Comparison of ENCODE assay signal across 12 cellular contexts in the genomic region with DNA sequence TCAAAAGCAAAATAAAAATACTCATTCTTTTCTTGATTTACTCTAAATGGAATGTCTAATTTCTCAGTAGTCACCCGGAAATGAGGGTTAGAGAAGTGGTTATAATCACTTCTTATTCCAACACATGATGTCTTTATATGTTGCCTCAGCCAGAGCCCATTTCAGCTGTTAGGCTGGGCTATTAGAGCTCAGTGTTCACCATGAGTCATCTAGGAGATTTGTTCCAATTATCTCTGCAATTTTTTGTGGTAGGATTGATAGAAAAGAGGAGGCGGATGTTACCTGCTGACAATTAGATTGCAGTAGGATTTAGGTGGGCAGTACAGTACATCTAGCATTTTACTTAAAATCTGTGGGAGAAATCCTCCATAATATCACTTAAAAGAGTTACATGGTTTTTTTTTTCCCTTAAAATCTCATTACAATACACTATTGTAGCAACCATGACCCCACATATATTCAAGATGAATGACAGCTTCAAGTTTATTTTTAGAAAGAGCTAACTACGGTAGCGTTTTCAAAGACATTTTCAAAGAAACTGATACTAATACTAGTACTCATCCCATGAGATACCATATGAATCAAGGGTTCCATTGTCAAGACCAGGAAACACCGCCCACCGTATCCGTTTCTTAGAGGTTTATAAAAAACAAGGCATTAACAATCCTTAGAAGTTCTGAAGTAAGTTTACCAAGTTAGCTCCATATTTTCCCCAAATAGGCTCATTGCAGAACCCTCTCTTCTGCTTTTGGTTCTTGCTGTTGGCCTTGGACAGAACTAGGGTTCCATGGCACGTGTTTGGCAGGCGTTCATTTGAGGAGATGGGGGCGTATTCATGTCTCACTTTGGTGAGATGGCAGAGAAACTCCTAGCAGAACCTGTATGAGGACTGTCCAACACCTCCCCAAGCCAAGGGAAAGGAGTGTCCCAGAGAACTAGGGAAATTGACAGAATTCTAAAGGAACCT. TPM values are rescaled to one million over a fixed set of nuclear protein-coding genes. Genes with fewer than 3 reads are reported as not detected.
DNase-seq lines count a peak whose midpoint lies in the region; ATAC-seq and TF ChIP-seq lines count a peak whose summit lies in the region.
"Had no signal": no experiment of that assay in that cellular context is flagged by ENCODE, and none has a peak within 500 bp of the region (broad histone marks: within the 10 kb centered on the region; RNA-seq: fewer than 3 reads in every experiment).

No MANE protein-coding gene starts in this region.

- H3K9me3 ChIP-seq in A673 (ENCODE audit: low read depth, low read length, poor library complexity, severe bottlenecking) (no peaks in the 10 kb centered on the region), vagina (no peaks in the 10 kb centered on the region), left ventricle myocardium inferior (replicated peaks) (no peaks in the 10 kb centered on the region)
- H3K9me3 ChIP-seq: adrenal gland, Caco-2, SJSA1 had no signal

- H3K4me1 Mint-ChIP-seq in activated naive CD8-positive, alpha-beta T cell treated with anti-CD3 and anti-CD28 coated beads, Interleukin-2, amount 50 U/mL, for 24 hours = peaks cover 22% of the 10 kb centered on the region
- peaks cover 76% of the 10 kb centered on the region for H3K4me1 Mint-ChIP-seq in nephron progenitor cell

- CTCF ChIA-PET in A673 (lab: Charles Lee) = interaction anchor here (0.8 kb wide), 2 partner anchors 14 to 205 kb away, joined by 3 to 4 read pairs; no protein-coding TSS in a partner anchor

- BruUV-seq in A673 (replicated peaks; lab: Mats Ljungman, UMichigan) = no TSS peak

- DNase-seq in A673 (ENCODE audit: low spot score) = peak; percentile 93
- DNase-seq in LHCN-M2 (ENCODE audit: low read depth) = peak; percentile 92
- DNase-seq in activated naive CD8-positive, alpha-beta T cell treated with anti-CD3 and anti-CD28 coated beads, Interleukin-2, amount 50 U/mL, for 24 hours = peak; percentile 21
- no peak for DNase-seq in nephron progenitor cell
- no peak for DNase-seq in vagina (ENCODE audit: extremely low spot score in 2 of 2)
- DNase-seq in left ventricle myocardium inferior = no peak
- DNase-seq in GOT3 (lab: John Stamatoyannopoulos, UW) = no peak

- H3K27me3 ChIP-seq in A673 (replicated peaks; ENCODE audit: insufficient read depth, low read depth, low read length, poor library complexity) = no peaks in the 10 kb centered on the region
- H3K27me3 ChIP-seq in vagina = no peaks in the 10 kb centered on the region
- peaks cover 56% of the 10 kb centered on the region for H3K27me3 ChIP-seq in left ventricle myocardium inferior (ENCODE audit: low read depth)
- H3K27me3 ChIP-seq: adrenal gland, SJSA1 had no signal

- peaks cover 73% of the 10 kb centered on the region for H3K4me1 ChIP-seq in A673 (ENCODE audit: insufficient read depth, low read length, poor library complexity, severe bottlenecking)
- peaks cover 25% of the 10 kb centered on the region for H3K4me1 ChIP-seq in vagina
- peaks cover 18% of the 10 kb centered on the region for H3K4me1 ChIP-seq in left ventricle myocardium inferior
- H3K4me1 ChIP-seq: SJSA1 had no signal

- H3K4me3 ChIP-seq in A673 (ENCODE audit: low read depth, low read length, poor library complexity, severe bottlenecking) (no peak overlapping the region), vagina (no peak overlapping the region), left ventricle myocardium inferior (no peak overlapping the region)
- H3K4me3 ChIP-seq: adrenal gland, SJSA1 had no signal

- POLR2A ChIA-PET in A673 (lab: Charles Lee; ENCODE audit: low non-redundant PET) = interaction anchor here (0.5 kb wide), 1 partner anchor 843 kb away, joined by 6 read pairs; no protein-coding TSS in a partner anchor

- H3K4me3 Mint-ChIP-seq in activated naive CD8-positive, alpha-beta T cell treated with anti-CD3 and anti-CD28 coated beads, Interleukin-2, amount 50 U/mL, for 24 hours = peak overlapping the region; percentile 24
- H3K4me3 Mint-ChIP-seq in nephron progenitor cell = no peak overlapping the region

- peak; percentile 76 for ATAC-seq in activated naive CD8-positive, alpha-beta T cell treated with anti-CD3 and anti-CD28 coated beads, Interleukin-2, amount 50 U/mL, for 24 hours
- ATAC-seq in GM21717 (IDR thresholded peaks at IDR 0.05; ENCODE audit: unreplicated experiment) = no peak

- peak overlapping the region; percentile 79 for H3K27ac Mint-ChIP-seq in activated naive CD8-positive, alpha-beta T cell treated with anti-CD3 and anti-CD28 coated beads, Interleukin-2, amount 50 U/mL, for 24 hours
- H3K27ac Mint-ChIP-seq in nephron progenitor cell = peak overlapping the region; percentile 20

- no peaks in the 10 kb centered on the region for H3K36me3 Mint-ChIP-seq in activated naive CD8-positive, alpha-beta T cell treated with anti-CD3 and anti-CD28 coated beads, Interleukin-2, amount 50 U/mL, for 24 hours (ENCODE audit: low read depth)
- H3K36me3 Mint-ChIP-seq in nephron progenitor cell (ENCODE audit: low read depth) = peaks cover 4% of the 10 kb centered on the region

- intact Hi-C loops in A673 (cut with micrococcal nuclease; ENCODE audit: unreplicated experiment) = loop anchor here (5.0 kb wide), 1 partner anchor 215 kb away; the partner anchor contains the start of gene MEST
- intact Hi-C loops in vagina (cut with DNase I) = no loop called here
- intact Hi-C loops in left ventricle myocardium inferior (cut with micrococcal nuclease) = no loop called here

- TF ChIP-seq CTCF in A673 (conservative IDR thresholded peaks at IDR 0.05; ENCODE audit: low read depth, low read length) (no peak), nephron progenitor cell (IDR thresholded peaks at IDR 0.05) (no peak), vagina (IDR thresholded peaks at IDR 0.05) (no peak), left ventricle myocardium inferior (IDR thresholded peaks at IDR 0.05; ENCODE audit: borderline replicate concordance) (no peak)

- H3K27ac ChIP-seq in A673 (ENCODE audit: low read depth, low read length, poor library complexity, severe bottlenecking) = peak overlapping the region; percentile 84
- no peak overlapping the region for H3K27ac ChIP-seq in vagina
- H3K27ac ChIP-seq in left ventricle myocardium inferior (replicated peaks) = no peak overlapping the region
- H3K27ac ChIP-seq: SJSA1 had no signal

- H3K36me3 ChIP-seq in A673 (ENCODE audit: insufficient read depth, low read length, poor library complexity, severe bottlenecking) (no peaks in the 10 kb centered on the region), vagina (no peaks in the 10 kb centered on the region), left ventricle myocardium inferior (no peaks in the 10 kb centered on the region)
- H3K36me3 ChIP-seq: adrenal gland, SJSA1 had no signal

- TF ChIP-seq POLR2A in vagina (IDR thresholded peaks at IDR 0.05) = no peak

- no peaks in the 10 kb centered on the region for H3K9me3 Mint-ChIP-seq in activated naive CD8-positive, alpha-beta T cell treated with anti-CD3 and anti-CD28 coated beads, Interleukin-2, amount 50 U/mL, for 24 hours
- H3K9me3 Mint-ChIP-seq in nephron progenitor cell = no peaks in the 10 kb centered on the region

- peaks cover 9% of the 10 kb centered on the region for H3K27me3 Mint-ChIP-seq in activated naive CD8-positive, alpha-beta T cell treated with anti-CD3 and anti-CD28 coated beads, Interleukin-2, amount 50 U/mL, for 24 hours
- peaks cover 3% of the 10 kb centered on the region for H3K27me3 Mint-ChIP-seq in nephron progenitor cell (ENCODE audit: low read depth, poor library complexity)

RNA-seq across cellular contexts. Expression of gene CPA2, which starts 10.4 kb away (rescaled TPM):
- total RNA-seq in A673 (2021) (0.26 and 0.43 TPM in 2 replicates), LHCN-M2 (2014; rRNA removed) (not detected in 2 replicates), vagina (not detected), left ventricle myocardium inferior (not detected)
- polyA plus RNA-seq in LHCN-M2 (2012) = not detected
- total RNA-seq: SJSA1, temporal lobe had no signal

RNA-seq across cellular contexts. Expression of gene CPA4, which starts 15.9 kb away (rescaled TPM):
- total RNA-seq in A673 (2021) (0.35 TPM in 1 of 2 replicates, not detected in the other), LHCN-M2 (2014; rRNA removed) (90.5 and 118 TPM in 2 replicates), vagina (8.8 TPM), left ventricle myocardium inferior (not detected)
- polyA plus RNA-seq in LHCN-M2 (2012) = 238 TPM
- total RNA-seq: temporal lobe had no signal

Comparison
In these comparisons a context has a peak if more than half of its experiments do, and no peak if none do; other contexts are left out.
1. DNase-seq: peak in A673 (single experiment), LHCN-M2 (single experiment) and activated naive CD8-positive, alpha-beta T cell treated with anti-CD3 and anti-CD28 coated beads, Interleukin-2, amount 50 U/mL, for 24 hours (single experiment); none in nephron progenitor cell (single experiment), vagina (0 of 2), left ventricle myocardium inferior (single experiment) and GOT3 (single experiment).